In the genomic region with DNA sequence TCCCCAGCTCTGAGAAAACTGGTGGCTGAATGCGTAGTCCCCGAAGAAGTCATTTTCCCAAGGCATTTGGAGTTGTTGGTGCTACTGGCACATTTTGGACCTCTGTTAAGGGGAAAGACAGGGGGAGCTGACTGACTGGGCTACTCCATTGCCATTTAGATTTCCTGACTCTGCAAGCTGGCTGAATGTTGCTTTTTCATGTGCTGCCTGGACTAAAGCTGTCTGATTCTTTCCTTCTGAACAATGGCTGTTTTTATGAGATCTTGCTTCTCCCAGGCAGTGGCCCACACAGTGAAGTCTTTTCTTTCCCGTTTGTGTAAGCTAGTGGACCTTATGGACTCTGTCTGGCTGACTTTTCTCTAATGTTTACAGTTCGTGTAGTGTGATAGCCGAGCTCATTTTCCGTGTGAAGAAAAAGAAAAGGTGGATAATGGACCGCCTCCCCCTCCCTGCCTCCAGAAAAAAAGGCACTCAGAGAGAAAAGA, we compare ENCODE assay signal across 12 cellular contexts. TPM values are rescaled to one million over a fixed set of nuclear protein-coding genes. Genes with fewer than 3 reads are reported as not detected.
A peak's percentile ranks its signal among the peaks of the same experiment; 100 is the strongest.
DNase-seq lines count a peak whose midpoint lies in the region; ATAC-seq and TF ChIP-seq lines count a peak whose summit lies in the region.
"Had no signal": no experiment of that assay in that cellular context is flagged by ENCODE, and none has a peak within 500 bp of the region (broad histone marks: within the 10 kb centered on the region; RNA-seq: fewer than 3 reads in every experiment).

No MANE protein-coding gene starts in this region.

- peak overlapping the region; percentile 65 for H3K4me3 Mint-ChIP-seq in glutamatergic neuron (ENCODE audit: unreplicated experiment)
- H3K4me3 Mint-ChIP-seq in nephron progenitor cell = peak overlapping the region; percentile 9
- no peak overlapping the region for H3K4me3 Mint-ChIP-seq in CD14-positive monocyte
- H3K4me3 Mint-ChIP-seq: activated naive CD8-positive, alpha-beta T cell; T-helper 1 cell treated with Interleukin-12 subunit alpha and Interleukin-12 subunit beta and Interleukin-4 antibody, amounts not matched to agents 30 μg/mL and 1 μg/mL, for 36 hours had no signal

- H3K4me1 Mint-ChIP-seq in glutamatergic neuron (ENCODE audit: low read depth, unreplicated experiment) = peaks cover 66% of the 10 kb centered on the region
- H3K4me1 Mint-ChIP-seq in nephron progenitor cell = peaks cover 73% of the 10 kb centered on the region
- H3K4me1 Mint-ChIP-seq in CD14-positive monocyte = peaks cover 25% of the 10 kb centered on the region

- ATAC-seq in upper lobe of right lung (no peak), GM21576 (IDR thresholded peaks at IDR 0.05; ENCODE audit: unreplicated experiment) (no peak)

- no peak overlapping the region for H3K4me3 ChIP-seq in upper lobe of right lung
- H3K4me3 ChIP-seq: GM12878 had no signal

- no peak for TF ChIP-seq CTCF in glutamatergic neuron (IDR thresholded peaks at IDR 0.05; ENCODE audit: partially characterized antibody, unreplicated experiment)
- TF ChIP-seq CTCF in nephron progenitor cell (IDR thresholded peaks at IDR 0.05) = no peak
- TF ChIP-seq CTCF in upper lobe of right lung (IDR thresholded peaks at IDR 0.05) = no peak
- TF ChIP-seq CTCF in CD14-positive monocyte (IDR thresholded peaks at IDR 0.05) = no peak

- intact Hi-C loops in upper lobe of right lung (cut with DNase I) = no loop called here
- intact Hi-C loops in CD14-positive monocyte (cut with micrococcal nuclease) = no loop called here

- peaks cover 12% of the 10 kb centered on the region for H3K27me3 Mint-ChIP-seq in glutamatergic neuron (ENCODE audit: unreplicated experiment)
- peaks cover 2% of the 10 kb centered on the region for H3K27me3 Mint-ChIP-seq in nephron progenitor cell (ENCODE audit: low read depth, poor library complexity)
- no peaks in the 10 kb centered on the region for H3K27me3 Mint-ChIP-seq in CD14-positive monocyte (ENCODE audit: low read depth in 3 of 3)
- H3K27me3 Mint-ChIP-seq: activated naive CD8-positive, alpha-beta T cell had no signal

- H3K9me3 Mint-ChIP-seq in glutamatergic neuron (ENCODE audit: unreplicated experiment) (peaks cover 21% of the 10 kb centered on the region), nephron progenitor cell (no peaks in the 10 kb centered on the region), CD14-positive monocyte (peaks cover 0 to 2% (median 0%) of the 10 kb centered on the region in 7 donors)
- H3K9me3 Mint-ChIP-seq: T-helper 1 cell treated with Interleukin-12 subunit alpha and Interleukin-12 subunit beta and Interleukin-4 antibody, amounts not matched to agents 30 μg/mL and 1 μg/mL, for 36 hours had no signal

- H3K36me3 Mint-ChIP-seq in glutamatergic neuron (ENCODE audit: unreplicated experiment) (no peaks in the 10 kb centered on the region), nephron progenitor cell (ENCODE audit: low read depth) (peaks cover 13% of the 10 kb centered on the region), CD14-positive monocyte (peaks cover 11 to 16% of the 10 kb centered on the region in 2 donors)

- peak; percentile 39 for DNase-seq in NCI-H1092 treated with DMSO at 0.1 percent for 48 hours (lab: John Stamatoyannopoulos, UW)
- no peak for DNase-seq in NCI-H1092 (lab: John Stamatoyannopoulos, UW)
- no peak for DNase-seq in glutamatergic neuron
- DNase-seq in nephron progenitor cell = no peak
- no peak for DNase-seq in upper lobe of right lung
- no peak for DNase-seq in CD14-positive monocyte (ENCODE audit: low spot score)
- DNase-seq in activated gamma-delta T cell (lab: John Stamatoyannopoulos, UW) = no peak
- DNase-seq: NCI-H1105 treated with DMSO at 0.1 percent for 48 hours had no signal

- H3K27me3 ChIP-seq in upper lobe of right lung = no peaks in the 10 kb centered on the region

- peaks cover 18% of the 10 kb centered on the region for H3K4me1 ChIP-seq in upper lobe of right lung

- H3K9me3 ChIP-seq in upper lobe of right lung = no peaks in the 10 kb centered on the region

- no peaks in the 10 kb centered on the region for H3K36me3 ChIP-seq in upper lobe of right lung

- peak overlapping the region; percentile 18 for H3K27ac ChIP-seq in upper lobe of right lung

- H3K27ac Mint-ChIP-seq in glutamatergic neuron (ENCODE audit: unreplicated experiment) = peak overlapping the region; percentile 94
- H3K27ac Mint-ChIP-seq in nephron progenitor cell = peak overlapping the region; percentile 93
- H3K27ac Mint-ChIP-seq in CD14-positive monocyte = peak overlapping the region in 3 of 7 donors; percentile 16 to 58 (median 54)
- H3K27ac Mint-ChIP-seq: activated naive CD8-positive, alpha-beta T cell; T-helper 1 cell treated with Interleukin-12 subunit alpha and Interleukin-12 subunit beta and Interleukin-4 antibody, amounts not matched to agents 30 μg/mL and 1 μg/mL, for 36 hours had no signal

RNA-seq across cellular contexts. Expression of gene TRAK1, which starts 38.2 kb away (rescaled TPM):
- total RNA-seq in glutamatergic neuron (ENCODE audit: unreplicated experiment) = 308 TPM
- 49.6 TPM for total RNA-seq in upper lobe of right lung
- 1 to 10 TPM; 6.6 to 7.0 TPM for polyA plus RNA-seq in CD14-positive monocyte

Comparison
In these comparisons a context has a peak if more than half of its experiments do, and no peak if none do; other contexts are left out.
1. H3K4me3 Mint-ChIP-seq: peak in glutamatergic neuron (single experiment) and nephron progenitor cell (single experiment); none in CD14-positive monocyte (0 of 2).